Comparison of ENCODE assay signal across 8 cellular contexts in genomic region chr2:200406379-200406778, GRCh38.
DNase-seq lines count a peak whose midpoint lies in the region; ATAC-seq and TF ChIP-seq lines count a peak whose summit lies in the region.

No MANE protein-coding gene starts in this region.

- H3K9me3 Mint-ChIP-seq in activated T-cell treated with anti-CD3 and anti-CD28 coated beads, Interleukin-2, amount 50 U/mL, for 72 hours: no peaks in the 10 kb centered on the region
- peaks cover 0 to 5% of the 10 kb centered on the region in 2 donors for H3K9me3 Mint-ChIP-seq in stimulated activated naive CD8-positive, alpha-beta T cell treated with anti-CD3 and anti-CD28 coated beads, Interleukin-15, amount 100 ng/mL, for 72 hours

- DNase-seq in activated T-cell treated with anti-CD3 and anti-CD28 coated beads, Interleukin-2, amount 50 U/mL, for 72 hours: no peak
- no peak for DNase-seq in activated T-cell treated with anti-CD3 and anti-CD28 coated beads, Interleukin-2, amount 50 U/mL, for 48 hours
- peak; percentile 13 for DNase-seq in NCI-H748 (lab: John Stamatoyannopoulos, UW; ENCODE audit: unreplicated experiment)
- DNase-seq in glomerular visceral epithelial cell (ENCODE audit: extremely low spot score): peak; percentile 35
- no peak for DNase-seq in upper lobe of left lung
- no peak for DNase-seq in GOT3 (lab: John Stamatoyannopoulos, UW)
- no peak for DNase-seq in inferior parietal cortex (ENCODE audit: extremely low spot score)
- no peak for DNase-seq in stimulated activated naive CD8-positive, alpha-beta T cell treated with anti-CD3 and anti-CD28 coated beads, Interleukin-15, amount 100 ng/mL, for 72 hours

- TF ChIP-seq CTCF in upper lobe of left lung (IDR thresholded peaks at IDR 0.05): no peak

- ATAC-seq in activated T-cell treated with anti-CD3 and anti-CD28 coated beads, Interleukin-2, amount 50 U/mL, for 72 hours (replicated peaks in 1 of 2): no peak
- peak in 1 of 2 donors; percentile 61 for ATAC-seq in upper lobe of left lung (ENCODE audit: low FRiP score in 2 of 2)
- no peak for ATAC-seq in stimulated activated naive CD8-positive, alpha-beta T cell treated with anti-CD3 and anti-CD28 coated beads, Interleukin-15, amount 100 ng/mL, for 72 hours

- H3K4me1 Mint-ChIP-seq in activated T-cell treated with anti-CD3 and anti-CD28 coated beads, Interleukin-2, amount 50 U/mL, for 72 hours (ENCODE audit: low read depth): peaks cover 41% of the 10 kb centered on the region
- H3K4me1 Mint-ChIP-seq in stimulated activated naive CD8-positive, alpha-beta T cell treated with anti-CD3 and anti-CD28 coated beads, Interleukin-15, amount 100 ng/mL, for 72 hours: peaks cover 22% of the 10 kb centered on the region

- H3K27ac Mint-ChIP-seq in activated T-cell treated with anti-CD3 and anti-CD28 coated beads, Interleukin-2, amount 50 U/mL, for 72 hours: peak overlapping the region; percentile 72
- H3K27ac Mint-ChIP-seq in stimulated activated naive CD8-positive, alpha-beta T cell treated with anti-CD3 and anti-CD28 coated beads, Interleukin-15, amount 100 ng/mL, for 72 hours: no peak overlapping the region

- no peak overlapping the region for H3K4me3 ChIP-seq in upper lobe of left lung

- H3K27me3 Mint-ChIP-seq in activated T-cell treated with anti-CD3 and anti-CD28 coated beads, Interleukin-2, amount 50 U/mL, for 72 hours (ENCODE audit: low read depth): no peaks in the 10 kb centered on the region
- no peaks in the 10 kb centered on the region for H3K27me3 Mint-ChIP-seq in stimulated activated naive CD8-positive, alpha-beta T cell treated with anti-CD3 and anti-CD28 coated beads, Interleukin-15, amount 100 ng/mL, for 72 hours

- H3K27me3 ChIP-seq in upper lobe of left lung: no peaks in the 10 kb centered on the region

- peaks cover 27 to 34% (median 32%) of the 10 kb centered on the region in 4 donors for H3K4me1 ChIP-seq in upper lobe of left lung

- peaks cover 0 to 2% of the 10 kb centered on the region in 2 donors for H3K36me3 Mint-ChIP-seq in activated T-cell treated with anti-CD3 and anti-CD28 coated beads, Interleukin-2, amount 50 U/mL, for 72 hours (ENCODE audit: insufficient read depth in 2 of 2)

- no peaks in the 10 kb centered on the region for H3K9me3 ChIP-seq in upper lobe of left lung

- WGBS in upper lobe of left lung, 2 donors: 46 to 49% methylated on average over 2 of the region's 2 CpGs

- peak overlapping the region in 3 of 4 donors; percentile 30 to 72 (median 71) for H3K27ac ChIP-seq in upper lobe of left lung

- H3K36me3 ChIP-seq in upper lobe of left lung: no peaks in the 10 kb centered on the region

- H3K4me3 Mint-ChIP-seq in activated T-cell treated with anti-CD3 and anti-CD28 coated beads, Interleukin-2, amount 50 U/mL, for 72 hours: peak overlapping the region in 1 of 2 donors; percentile 62
- H3K4me3 Mint-ChIP-seq in stimulated activated naive CD8-positive, alpha-beta T cell treated with anti-CD3 and anti-CD28 coated beads, Interleukin-15, amount 100 ng/mL, for 72 hours: peak overlapping the region in 1 of 2 donors; percentile 24

- TF ChIP-seq EP300 in upper lobe of left lung (IDR thresholded peaks at IDR 0.05): no peak

- no peak for TF ChIP-seq POLR2A in upper lobe of left lung (IDR thresholded peaks at IDR 0.05)

Comparison
In these comparisons a context has a peak if more than half of its experiments do, and no peak if none do; other contexts are left out.
1. DNase-seq: peak in NCI-H748 (single experiment) and glomerular visceral epithelial cell (single experiment); none in activated T-cell treated with anti-CD3 and anti-CD28 coated beads, Interleukin-2, amount 50 U/mL, for 72 hours (0 of 2), activated T-cell treated with anti-CD3 and anti-CD28 coated beads, Interleukin-2, amount 50 U/mL, for 48 hours (0 of 2), upper lobe of left lung (0 of 2), GOT3 (single experiment), inferior parietal cortex (single experiment) and stimulated activated naive CD8-positive, alpha-beta T cell treated with anti-CD3 and anti-CD28 coated beads, Interleukin-15, amount 100 ng/mL, for 72 hours (0 of 2).